9 cellular contexts compared by ENCODE assay signal in genomic region chr7:117323877-117324699, GRCh38. TPM values are rescaled to one million over a fixed set of nuclear protein-coding genes. Genes with fewer than 3 reads are reported as not detected.
A peak's percentile ranks its signal among the peaks of the same experiment; 100 is the strongest.
DNase-seq lines count a peak whose midpoint lies in the region; ATAC-seq, FAIRE-seq and TF ChIP-seq lines count a peak whose summit lies in the region.
"Had no signal": no experiment of that assay in that cellular context is flagged by ENCODE, and none has a peak within 500 bp of the region (broad histone marks: within the 10 kb centered on the region; RNA-seq: fewer than 3 reads in every experiment).

No MANE protein-coding gene starts in this region.

- H3K56ac ChIP-seq in mesendoderm (ENCODE audit: low read length): peak overlapping the region; percentile 63

- no peak for TF ChIP-seq POLR2A in A549 (IDR thresholded peaks at IDR 0.05; ENCODE audit: low read length)

- no peak overlapping the region for H3K27ac Mint-ChIP-seq in endodermal cell

- H3K4me1 ChIP-seq in A549: peaks cover 10% of the 10 kb centered on the region; the same call in 1 of the 3 replicates
- H3K4me1 ChIP-seq in HUES48 (ENCODE audit: control insufficient read depth, insufficient read depth, low read length): peaks cover 3% of the 10 kb centered on the region
- no peaks in the 10 kb centered on the region for H3K4me1 ChIP-seq in endodermal cell (ENCODE audit: control insufficient read depth, insufficient read depth, low read length)
- no peaks in the 10 kb centered on the region for H3K4me1 ChIP-seq in mesendoderm (ENCODE audit: control insufficient read depth, low read depth, low read length)

- H3K4me3 ChIP-seq in A549: peak overlapping the region; percentile 47
- H3K4me3 ChIP-seq in HUES48 (ENCODE audit: low read depth, low read length): peak overlapping the region; percentile 71
- H3K4me3 ChIP-seq in endodermal cell (ENCODE audit: low read length): peak overlapping the region; percentile 76
- H3K4me3 ChIP-seq in mesendoderm (ENCODE audit: low read length): peak overlapping the region; percentile 41

- H3K27me3 ChIP-seq in HUES48 (ENCODE audit: control insufficient read depth, insufficient read depth, low read length) (peaks cover 86% of the 10 kb centered on the region), endodermal cell (ENCODE audit: control insufficient read depth, insufficient read depth, low read length, poor library complexity, severe bottlenecking) (peaks cover 90% of the 10 kb centered on the region), mesendoderm (ENCODE audit: insufficient read depth, low read length, poor library complexity) (peaks cover 47% of the 10 kb centered on the region)

- no peak overlapping the region for H2AK5ac ChIP-seq in mesendoderm (ENCODE audit: low read length)

- H2BK15ac ChIP-seq in mesendoderm (replicated peaks; ENCODE audit: low read depth): no peak overlapping the region

- ATAC-seq in A549 (peak; percentile 5 to 65; a peak in 4 of 6 replicates), GM21825 (IDR thresholded peaks at IDR 0.05; ENCODE audit: unreplicated experiment) (no peak), GM21515 (IDR thresholded peaks at IDR 0.05; ENCODE audit: unreplicated experiment) (no peak), GM18861 (IDR thresholded peaks at IDR 0.05; ENCODE audit: unreplicated experiment) (no peak)

- peak overlapping the region; percentile 67 for H3K4me3 Mint-ChIP-seq in endodermal cell

- no peak for TF ChIP-seq RAD21 in A549 (conservative IDR thresholded peaks at IDR 0.05 in 1 of 2, IDR thresholded peaks at IDR 0.05 in 1 of 2)

- H3K36me3 Mint-ChIP-seq in endodermal cell (ENCODE audit: low read depth): no peaks in the 10 kb centered on the region

- no peak for TF ChIP-seq CTCF in A549 (IDR thresholded peaks at IDR 0.05)
- TF ChIP-seq CTCF in endodermal cell (conservative IDR thresholded peaks at IDR 0.05): no peak

- no peak overlapping the region for H4K5ac ChIP-seq in mesendoderm (ENCODE audit: low read length)

- H3K4me2 ChIP-seq in A549: peak overlapping the region; percentile 99
- peak overlapping the region; percentile 92 for H3K4me2 ChIP-seq in mesendoderm (ENCODE audit: low read length)

- peaks cover 10% of the 10 kb centered on the region; the same call in 1 of the 3 replicates for H3K9me3 ChIP-seq in A549
- H3K9me3 ChIP-seq in HUES48 (ENCODE audit: control insufficient read depth, insufficient read depth, low read length): no peaks in the 10 kb centered on the region; the same call in 1 of the 2 replicates
- H3K9me3 ChIP-seq in endodermal cell (ENCODE audit: control insufficient read depth, low read length): no peaks in the 10 kb centered on the region

- H3K36me3 ChIP-seq in HUES48 (ENCODE audit: control insufficient read depth, insufficient read depth, low read length) (no peaks in the 10 kb centered on the region), endodermal cell (ENCODE audit: control insufficient read depth, insufficient read depth, low read length) (no peaks in the 10 kb centered on the region), mesendoderm (ENCODE audit: control insufficient read depth, insufficient read depth, low read length) (no peaks in the 10 kb centered on the region)

- H3K9ac ChIP-seq in HUES48 (ENCODE audit: low read depth, low read length) (no peak overlapping the region), endodermal cell (ENCODE audit: extremely low read depth, low read length, poor library complexity, severe bottlenecking) (no peak overlapping the region), mesendoderm (ENCODE audit: low read length) (peak overlapping the region; percentile 47)

- TF ChIP-seq EP300 in A549 (IDR thresholded peaks at IDR 0.05): no peak

- H3K9me3 Mint-ChIP-seq in endodermal cell: no peaks in the 10 kb centered on the region

- no peak for FAIRE-seq in A549 (lab: Jason Lieb, UNC)

- H4K8ac ChIP-seq in mesendoderm (ENCODE audit: low read depth, low read length): no peak overlapping the region

- POLR2A ChIA-PET in A549 (lab: Yijun Ruan, JAX): no interaction called here

- no peak overlapping the region for H2BK120ac ChIP-seq in mesendoderm (ENCODE audit: low read depth, low read length)

- no peak overlapping the region for H3K4ac ChIP-seq in mesendoderm (ENCODE audit: low read depth, low read length)

- H3K23ac ChIP-seq in mesendoderm (ENCODE audit: low read length): no peak overlapping the region

- H3K27me3 Mint-ChIP-seq in endodermal cell (ENCODE audit: insufficient read depth): peaks cover 98% of the 10 kb centered on the region

- no peak overlapping the region for H3K18ac ChIP-seq in mesendoderm (ENCODE audit: low read length)

- no peak overlapping the region for H2BK5ac ChIP-seq in mesendoderm (ENCODE audit: low read length)

- H3K79me2 ChIP-seq in mesendoderm (ENCODE audit: control insufficient read depth, insufficient read depth, low read length): no peaks in the 10 kb centered on the region

- H3K27ac ChIP-seq in A549: no peak overlapping the region
- no peak overlapping the region for H3K27ac ChIP-seq in HUES48 (ENCODE audit: low read depth, low read length)
- no peak overlapping the region for H3K27ac ChIP-seq in endodermal cell (ENCODE audit: low read depth, low read length)
- H3K27ac ChIP-seq in mesendoderm (ENCODE audit: low read depth, low read length): no peak overlapping the region

- no peaks in the 10 kb centered on the region for H3K79me1 ChIP-seq in mesendoderm (ENCODE audit: low read length)

- DNase-seq in A549 (ENCODE audit: low read depth in 1 of 2, low spot score in 1 of 2): peak in 1 of 2 experiments; percentile 31
- DNase-seq in endodermal cell: peak; percentile 80
- peak; percentile 48 for DNase-seq in mesendoderm
- DNase-seq in NCI-H2081 treated with DMSO at 0.1 percent for 48 hours (lab: John Stamatoyannopoulos, UW): no peak

- WGBS in A549 (ENCODE audit: missing lambda C conversion rate): 22% methylated on average over 48 of the region's 65 CpGs
- WGBS in endodermal cell (ENCODE audit: insufficient coverage in 1 of 2, insufficient read length in 1 of 2), 2 experiments: 1 to 3% methylated on average over 19 to 65 of the region's 65 CpGs
- WGBS in mesendoderm (ENCODE audit: extremely low coverage, insufficient coverage, low lambda C conversion rate): no CpG with 5 or more reads among the region's 65 CpGs

- CTCF ChIA-PET in A549 (lab: Yijun Ruan, JAX): no interaction called here

- H3K4me1 Mint-ChIP-seq in endodermal cell: peaks cover 13% of the 10 kb centered on the region

TF ChIP-seq in A549, 52 proteins besides CTCF, POLR2A, EP300 and RAD21:
- TF ChIP-seq PBX3 (IDR thresholded peaks at IDR 0.05) (no peak), EHMT2 (IDR thresholded peaks at IDR 0.05; ENCODE audit: low read depth) (no peak), CHD4 (IDR thresholded peaks at IDR 0.05; ENCODE audit: borderline replicate concordance) (no peak), GATA3 (IDR thresholded peaks at IDR 0.05; ENCODE audit: borderline replicate concordance) (no peak), RNF2 (IDR thresholded peaks at IDR 0.05; ENCODE audit: borderline replicate concordance, low read depth) (no peak), NPAS2 (CRISPR knock-in tag; IDR thresholded peaks at IDR 0.05; ENCODE audit: borderline replicate concordance) (no peak), HDAC2 (IDR thresholded peaks at IDR 0.05) (no peak), ELK1 (IDR thresholded peaks at IDR 0.05; ENCODE audit: low read depth, low read length) (no peak), HOXB13 (CRISPR knock-in tag; IDR thresholded peaks at IDR 0.05; ENCODE audit: low read depth) (no peak), JUNB (IDR thresholded peaks at IDR 0.05) (no peak), RARB (CRISPR knock-in tag; IDR thresholded peaks at IDR 0.05) (no peak), HOXB5 (CRISPR knock-in tag; IDR thresholded peaks at IDR 0.05) (no peak), FOSL2 (IDR thresholded peaks at IDR 0.05) (no peak), FOSL2 (CRISPR knock-in tag; IDR thresholded peaks at IDR 0.05) (no peak), RFX5 (IDR thresholded peaks at IDR 0.05) (no peak), JUN (IDR thresholded peaks at IDR 0.05) (no peak), ZC3H11A (IDR thresholded peaks at IDR 0.05) (no peak), KDM1A (IDR thresholded peaks at IDR 0.05; ENCODE audit: low read depth) (no peak), CBX2 (IDR thresholded peaks at IDR 0.05; ENCODE audit: borderline replicate concordance, low read depth) (no peak)

RNA-seq across cellular contexts. Expression of gene WNT2, which starts 1.2 kb away (rescaled TPM):
- polyA plus RNA-seq in A549 (2011; rRNA removed) (not detected in 2 replicates), A549 (2017; fragmentation: RNase III; extraction: RNeasy Plus Mini Kit Qiagen cat#74134 plus additional on column Dnase treatment) (not detected in 3 replicates)
- 0.01 TPM in 2 replicates for polyA plus RNA-seq in A549 (2012; cell fraction: cytosol; rRNA removed)
- polyA plus RNA-seq in A549 (2012; cell fraction: nucleus; rRNA removed): not detected in 2 replicates
- not detected in 2 replicates for polyA minus RNA-seq in A549 (2011; rRNA and poly(A)+ RNA removed)
- not detected for total RNA-seq in endodermal cell
- polyA plus RNA-seq in endodermal cell (2013, experiment 1 of 2): not detected
- polyA plus RNA-seq in endodermal cell (2013, experiment 2 of 2): not detected
- not detected for polyA plus RNA-seq in mesendoderm (2013, experiment 1 of 2)
- polyA plus RNA-seq in mesendoderm (2013, experiment 2 of 2): not detected
- total RNA-seq: SK-MEL-5 had no signal

Comparison
In these comparisons a context has a peak if more than half of its experiments do, and no peak if none do; other contexts are left out.
1. ATAC-seq: peak in A549 (2 of 2); none in GM21825 (single experiment), GM21515 (single experiment) and GM18861 (single experiment).
2. Peak in every context shown above with its lines, with median percentiles within 50 percentile points of each other: H3K4me3 ChIP-seq.